Comparison of ENCODE assay signal across 12 cellular contexts in genomic region chr15:83869329-83869728, GRCh38.
"Had no signal": no experiment of that assay in that cellular context is flagged by ENCODE, and none has a peak within 500 bp of the region (broad histone marks: within the 10 kb centered on the region; RNA-seq: fewer than 3 reads in every experiment).

No MANE protein-coding gene starts in this region.

- H3K4me1 Mint-ChIP-seq: activated CD8-positive, alpha-beta memory T cell treated with anti-CD3 and anti-CD28 coated beads, Interleukin-2, amount 10 ng/mL, durations not matched to agents 7 days and 5 days had no signal

- ATAC-seq: activated CD8-positive, alpha-beta memory T cell treated with anti-CD3 and anti-CD28 coated beads, Interleukin-2, amount 10 ng/mL, durations not matched to agents 7 days and 5 days had no signal

- H2AFZ ChIP-seq: hepatocyte had no signal

- H3K9me3 Mint-ChIP-seq: activated T-cell treated with anti-CD3 and anti-CD28 coated beads, Interleukin-2, amount 50 U/mL, for 24 hours; neural crest cell had no signal

- H3K4me3 Mint-ChIP-seq: activated CD8-positive, alpha-beta memory T cell treated with anti-CD3 and anti-CD28 coated beads, Interleukin-2, amount 10 ng/mL, durations not matched to agents 7 days and 5 days; activated naive CD8-positive, alpha-beta T cell; activated T-cell treated with anti-CD3 and anti-CD28 coated beads, Interleukin-2, amount 50 U/mL, for 24 hours; neural crest cell had no signal

- H3K36me3 Mint-ChIP-seq: activated CD8-positive, alpha-beta memory T cell treated with anti-CD3 and anti-CD28 coated beads, Interleukin-2, amount 10 ng/mL, durations not matched to agents 7 days and 5 days; activated naive CD8-positive, alpha-beta T cell had no signal

- H3K79me2 ChIP-seq: hepatocyte had no signal

- H3K27me3 Mint-ChIP-seq: activated CD8-positive, alpha-beta memory T cell treated with anti-CD3 and anti-CD28 coated beads, Interleukin-2, amount 10 ng/mL, durations not matched to agents 7 days and 5 days; activated naive CD8-positive, alpha-beta T cell had no signal

- H3K27ac Mint-ChIP-seq: activated CD8-positive, alpha-beta memory T cell treated with anti-CD3 and anti-CD28 coated beads, Interleukin-2, amount 10 ng/mL, durations not matched to agents 7 days and 5 days; activated naive CD8-positive, alpha-beta T cell; activated T-cell treated with anti-CD3 and anti-CD28 coated beads, Interleukin-2, amount 50 U/mL, for 24 hours had no signal

- H3K27ac ChIP-seq: hepatocyte, ovary had no signal

- H3K4me3 ChIP-seq: hepatocyte, ovary had no signal

- H3K36me3 ChIP-seq: ovary had no signal

- H3K27me3 ChIP-seq: hepatocyte, ovary had no signal

- H3K4me2 ChIP-seq: hepatocyte had no signal

- DNase-seq: activated CD4-positive, CD25-positive, alpha-beta regulatory T cell; activated CD8-positive, alpha-beta memory T cell treated with anti-CD3 and anti-CD28 coated beads, Interleukin-2, amount 10 ng/mL, durations not matched to agents 7 days and 5 days; activated gamma-delta T cell; activated T-cell treated with anti-CD3 and anti-CD28 coated beads, Interleukin-2, amount 50 U/mL, for 24 hours; mesenchymal stem cell; ovary; stimulated activated CD4-positive, alpha-beta T cell treated with anti-CD3 and anti-CD28 coated beads, Interleukin-12 subunit alpha, Interleukin-12 subunit beta, amount 100 ng/mL, for 4 hours; stimulated activated naive CD4-positive, alpha-beta T cell; trophoblast cell had no signal
